ENCODE assay signal across 9 cellular contexts in the genomic region with DNA sequence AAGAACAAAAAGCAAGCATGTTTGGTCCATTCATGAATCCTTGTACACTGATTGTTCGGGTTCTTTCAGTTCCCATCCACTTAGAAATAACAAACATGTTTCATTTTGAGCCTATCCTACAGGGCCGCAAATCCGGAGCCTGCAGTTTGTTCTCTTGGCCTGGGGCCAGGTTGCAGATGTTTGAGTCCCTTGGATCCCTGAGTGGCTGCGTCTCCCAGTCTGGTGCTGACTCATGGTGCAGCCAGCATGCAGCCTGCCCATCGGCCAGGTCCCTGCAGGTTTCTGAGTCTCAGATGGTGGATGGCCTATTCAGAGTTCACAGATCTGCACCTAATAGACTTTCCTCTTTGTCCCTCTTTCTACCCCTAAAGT. TPM values are rescaled to one million over a fixed set of nuclear protein-coding genes. Genes with fewer than 3 reads are reported as not detected.
DNase-seq lines count a peak whose midpoint lies in the region; ATAC-seq and TF ChIP-seq lines count a peak whose summit lies in the region.
"Had no signal": no experiment of that assay in that cellular context is flagged by ENCODE, and none has a peak within 500 bp of the region (broad histone marks: within the 10 kb centered on the region; RNA-seq: fewer than 3 reads in every experiment).

No MANE protein-coding gene starts in this region.

- peaks cover 7 to 25% of the 10 kb centered on the region in 2 donors for H3K4me1 ChIP-seq in adrenal gland (replicated peaks in 1 of 2)

- no peak for TF ChIP-seq POLR2A in adrenal gland (IDR thresholded peaks at IDR 0.05)

- no peak overlapping the region for H3K4me3 ChIP-seq in adrenal gland

- no peak overlapping the region for H3K4me3 Mint-ChIP-seq in stimulated activated naive CD8-positive, alpha-beta T cell treated with anti-CD3 and anti-CD28 coated beads, Interleukin-15, amount 100 ng/mL, for 72 hours
- H3K4me3 Mint-ChIP-seq: memory B cell had no signal

- intact Hi-C loops in adrenal gland (cut with DNase I): no loop called here

- in situ Hi-C loops in ACHN (cut with HindIII; ENCODE audit: low pct_ligation_motif_present, low pct_unique_long_range_greater_than_20kb, low sequenced_read_pairs): no loop called here

- DNase-seq in ACHN (peak; percentile 75), NCI-H128 (lab: John Stamatoyannopoulos, UW; ENCODE audit: unreplicated experiment) (peak; percentile 79), adrenal gland (peak in 6 of 7 donors; percentile 33 to 90 (median 74)), GM19238 (ENCODE audit: insufficient read length, low spot score) (no peak)
- DNase-seq in stimulated activated naive CD8-positive, alpha-beta T cell treated with anti-CD3 and anti-CD28 coated beads, Interleukin-15, amount 100 ng/mL, for 72 hours: no peak

- H3K27me3 ChIP-seq in adrenal gland: no peaks in the 10 kb centered on the region
- no peaks in the 10 kb centered on the region for H3K27me3 ChIP-seq in layer of hippocampus (ENCODE audit: control insufficient read depth, insufficient read depth, low read length)

- no peaks in the 10 kb centered on the region for H3K9me3 ChIP-seq in adrenal gland (replicated peaks in 1 of 3)

- no peak overlapping the region for H3K27ac Mint-ChIP-seq in stimulated activated naive CD8-positive, alpha-beta T cell treated with anti-CD3 and anti-CD28 coated beads, Interleukin-15, amount 100 ng/mL, for 72 hours
- H3K27ac Mint-ChIP-seq: memory B cell had no signal

- no peaks in the 10 kb centered on the region for H3K9me3 Mint-ChIP-seq in stimulated activated naive CD8-positive, alpha-beta T cell treated with anti-CD3 and anti-CD28 coated beads, Interleukin-15, amount 100 ng/mL, for 72 hours
- H3K9me3 Mint-ChIP-seq: memory B cell had no signal

- ATAC-seq in stimulated activated naive CD8-positive, alpha-beta T cell treated with anti-CD3 and anti-CD28 coated beads, Interleukin-15, amount 100 ng/mL, for 72 hours: no peak
- ATAC-seq in HG03469 (IDR thresholded peaks at IDR 0.05; ENCODE audit: unreplicated experiment) (no peak), HG02759 (IDR thresholded peaks at IDR 0.05; ENCODE audit: unreplicated experiment) (no peak)

- H3K27ac ChIP-seq in adrenal gland: peak overlapping the region in 1 of 5 donors; percentile 13
- peak overlapping the region; percentile 71 for H3K27ac ChIP-seq in layer of hippocampus (ENCODE audit: low read depth, low read length)

- WGBS in adrenal gland, 4 donors: 25 to 51% (median 42%) methylated on average over 5 of the region's 5 CpGs

- TF ChIP-seq CTCF in adrenal gland (IDR thresholded peaks at IDR 0.05): no peak

- no peaks in the 10 kb centered on the region for H3K36me3 ChIP-seq in adrenal gland (replicated peaks in 1 of 2)

- H3K27me3 Mint-ChIP-seq in stimulated activated naive CD8-positive, alpha-beta T cell treated with anti-CD3 and anti-CD28 coated beads, Interleukin-15, amount 100 ng/mL, for 72 hours: no peaks in the 10 kb centered on the region
- H3K27me3 Mint-ChIP-seq: memory B cell had no signal

- peaks cover 43% of the 10 kb centered on the region for H3K4me1 Mint-ChIP-seq in stimulated activated naive CD8-positive, alpha-beta T cell treated with anti-CD3 and anti-CD28 coated beads, Interleukin-15, amount 100 ng/mL, for 72 hours

RNA-seq across cellular contexts. Expression of a gene that starts 1.9 kb away (rescaled TPM):
- 100 to 1,000 TPM; 295 to 509 (median 370) TPM for total RNA-seq in adrenal gland
- polyA plus RNA-seq in adrenal gland: 100 to 1,000 TPM; 202 to 337 (median 273) TPM

Comparison
In these comparisons a context has a peak if more than half of its experiments do, and no peak if none do; other contexts are left out.
1. DNase-seq: peak in ACHN (single experiment), NCI-H128 (single experiment) and adrenal gland (6 of 7); none in stimulated activated naive CD8-positive, alpha-beta T cell treated with anti-CD3 and anti-CD28 coated beads, Interleukin-15, amount 100 ng/mL, for 72 hours (0 of 2) and GM19238 (single experiment).